7 cellular contexts compared by ENCODE assay signal in the genomic region with DNA sequence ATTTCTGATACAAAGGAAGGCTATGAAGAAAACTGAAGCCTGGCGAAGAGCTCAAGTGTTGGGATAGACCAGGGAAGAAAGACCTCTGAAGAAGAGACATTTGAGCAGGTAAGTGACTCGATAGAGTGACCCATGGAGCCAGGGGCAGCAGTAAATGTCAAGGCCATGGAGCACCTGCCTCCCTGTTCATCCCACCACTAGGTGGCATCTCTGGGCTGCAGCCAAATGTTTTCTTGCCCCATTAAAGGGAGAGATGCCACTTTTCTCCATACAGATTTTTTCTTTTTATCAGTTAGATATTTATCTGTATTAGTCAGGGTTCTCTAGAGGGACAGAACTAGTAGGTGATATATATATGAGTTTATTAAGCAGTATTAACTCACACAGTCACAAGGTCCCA.
DNase-seq lines count a peak whose midpoint lies in the region; ATAC-seq and TF ChIP-seq lines count a peak whose summit lies in the region.

No MANE protein-coding gene starts in this region.

- H3K4me1 Mint-ChIP-seq in activated naive CD8-positive, alpha-beta T cell treated with anti-CD3 and anti-CD28 coated beads, Interleukin-2, amount 50 U/mL, for 24 hours, result peaks cover 17% of the 10 kb centered on the region

- DNase-seq in GM12864 (ENCODE audit: low read depth) (no peak), MM.1S (peak; percentile 53), SKM-1 (lab: John Stamatoyannopoulos, UW; ENCODE audit: unreplicated experiment) (peak; percentile 1), iris pigment epithelial cell (ENCODE audit: low read depth) (peak; percentile 20)
- DNase-seq in activated naive CD8-positive, alpha-beta T cell treated with anti-CD3 and anti-CD28 coated beads, Interleukin-2, amount 50 U/mL, for 24 hours, result peak; percentile 47
- peak; percentile 16 for DNase-seq in stimulated activated CD8-positive, alpha-beta memory T cell treated with anti-CD3 and anti-CD28 coated beads, Interleukin-15, amount 100 ng/mL, for 1 hour (ENCODE audit: low read depth)

- H3K4me2 ChIP-seq in MM.1S (ENCODE audit: low read depth, low read length), result no peak overlapping the region

- no peak overlapping the region for H3K4me3 Mint-ChIP-seq in activated naive CD8-positive, alpha-beta T cell treated with anti-CD3 and anti-CD28 coated beads, Interleukin-2, amount 50 U/mL, for 24 hours

- no peaks in the 10 kb centered on the region for H3K79me2 ChIP-seq in MM.1S (ENCODE audit: low read length)

- no peaks in the 10 kb centered on the region for H3F3A ChIP-seq in MM.1S (ENCODE audit: insufficient read depth, low read length)

- TF ChIP-seq CTCF in GM12864 (IDR thresholded peaks at IDR 0.05; ENCODE audit: low read depth, low read length, missing control alignments) (peak; percentile 71), MM.1S (IDR thresholded peaks at IDR 0.05; ENCODE audit: low read length) (peak; percentile 66)

- no peaks in the 10 kb centered on the region for H3K9me2 ChIP-seq in MM.1S (replicated peaks; ENCODE audit: insufficient read depth, low read length)

- no peaks in the 10 kb centered on the region for H3K36me3 ChIP-seq in MM.1S (replicated peaks; ENCODE audit: insufficient read depth, low read length)

- H3K9me3 Mint-ChIP-seq in activated naive CD8-positive, alpha-beta T cell treated with anti-CD3 and anti-CD28 coated beads, Interleukin-2, amount 50 U/mL, for 24 hours, result no peaks in the 10 kb centered on the region

- ATAC-seq in activated naive CD8-positive, alpha-beta T cell treated with anti-CD3 and anti-CD28 coated beads, Interleukin-2, amount 50 U/mL, for 24 hours, result no peak
- ATAC-seq in HG03135 (IDR thresholded peaks at IDR 0.05; ENCODE audit: unreplicated experiment), result no peak

- peaks cover 1% of the 10 kb centered on the region for H3K36me3 Mint-ChIP-seq in activated naive CD8-positive, alpha-beta T cell treated with anti-CD3 and anti-CD28 coated beads, Interleukin-2, amount 50 U/mL, for 24 hours (ENCODE audit: low read depth)

- H4K20me1 ChIP-seq in MM.1S (ENCODE audit: insufficient read depth, low read length), result no peaks in the 10 kb centered on the region

- no peaks in the 10 kb centered on the region for H3K27me3 Mint-ChIP-seq in activated naive CD8-positive, alpha-beta T cell treated with anti-CD3 and anti-CD28 coated beads, Interleukin-2, amount 50 U/mL, for 24 hours

- no peak overlapping the region for H3K27ac Mint-ChIP-seq in activated naive CD8-positive, alpha-beta T cell treated with anti-CD3 and anti-CD28 coated beads, Interleukin-2, amount 50 U/mL, for 24 hours

- H3K4me3 ChIP-seq in GM12864 (ENCODE audit: low read depth, low read length), result no peak overlapping the region
- H3K4me3 ChIP-seq in MM.1S (ENCODE audit: low read length), result no peak overlapping the region

- H3K27ac ChIP-seq in MM.1S (ENCODE audit: low read length), result no peak overlapping the region

- no peaks in the 10 kb centered on the region for H3K9me3 ChIP-seq in MM.1S (replicated peaks; ENCODE audit: insufficient read depth, low read length)

- H3K4me1 ChIP-seq in MM.1S (ENCODE audit: low read length), result no peaks in the 10 kb centered on the region

- no peak overlapping the region for H3K9ac ChIP-seq in MM.1S (ENCODE audit: low read length)

- H2AFZ ChIP-seq in MM.1S (ENCODE audit: low read length), result no peak overlapping the region

- no peaks in the 10 kb centered on the region for H3K27me3 ChIP-seq in MM.1S (replicated peaks; ENCODE audit: insufficient read depth, low read length)
